In the genomic region with DNA sequence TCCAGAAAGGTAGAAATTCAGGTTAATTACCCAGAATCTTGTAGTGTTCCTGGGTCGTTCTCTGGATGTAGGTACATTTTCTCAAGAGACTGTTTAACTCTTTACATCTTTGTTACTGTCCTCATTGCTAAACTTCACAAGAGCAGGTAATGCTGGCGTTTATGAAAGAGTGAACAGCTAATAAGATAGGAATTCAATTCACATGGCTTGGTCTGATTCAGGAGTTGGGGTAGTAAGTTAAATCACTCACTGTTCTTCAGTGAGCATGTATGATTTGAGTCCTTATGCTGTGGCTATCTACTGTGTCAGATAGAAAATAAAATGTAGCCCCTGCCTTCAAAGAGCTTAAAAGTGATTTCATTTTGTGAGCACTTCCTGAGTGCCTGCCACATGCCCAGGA, we compare ENCODE assay signal across 28 cellular contexts.
"Had no signal": no experiment of that assay in that cellular context is flagged by ENCODE, and none has a peak within 500 bp of the region (broad histone marks: within the 10 kb centered on the region; RNA-seq: fewer than 3 reads in every experiment).

No MANE protein-coding gene starts in this region.

- H3K4me3 ChIP-seq: body of pancreas, heart right ventricle, psoas muscle, right atrium auricular region, smooth muscle cell, suprapubic skin, tibial artery, upper lobe of right lung had no signal

- H3K27ac Mint-ChIP-seq: activated B cell treated with CpG ODN at 0.5 μM for 24 hours; activated CD8-positive, alpha-beta memory T cell treated with anti-CD3 and anti-CD28 coated beads, Interleukin-2, amount 10 ng/mL, durations not matched to agents 7 days and 5 days; activated CD8-positive, alpha-beta T cell treated with anti-CD3 and anti-CD28 coated beads, Interleukin-2, amount 10 ng/mL, durations not matched to agents 7 days and 5 days; activated naive CD4-positive, alpha-beta T cell treated with anti-CD3 and anti-CD28 coated beads, Interleukin-2, amount 50 U/mL, for 24 hours; activated naive CD8-positive, alpha-beta T cell treated with anti-CD3 and anti-CD28 coated beads, Interleukin-2, amount 50 U/mL, for 24 hours; activated T-helper 2 cell treated with anti-CD3 and anti-CD28 coated beads, Interferon-gamma antibody, Interleukin-2, Interleukin-4, amounts not matched to agents 10 μg/mL and 5 μg/mL and 100 μg/mL, durations not matched to agents 14 hours and 24 hours and 36 hours; memory B cell; naive thymus-derived CD8-positive, alpha-beta T cell; T-helper 2 cell treated with Interferon-gamma antibody and Interleukin-4, amounts not matched to agents 5 μg/mL and 100 μg/mL, for 36 hours had no signal

- H3K9me3 Mint-ChIP-seq: activated B cell treated with CpG ODN at 0.5 μM for 24 hours; activated naive CD4-positive, alpha-beta T cell treated with anti-CD3 and anti-CD28 coated beads, Interleukin-2, amount 50 U/mL, for 24 hours; activated naive CD8-positive, alpha-beta T cell treated with anti-CD3 and anti-CD28 coated beads, Interleukin-2, amount 50 U/mL, for 24 hours; activated T-helper 2 cell treated with anti-CD3 and anti-CD28 coated beads, Interferon-gamma antibody, Interleukin-2, Interleukin-4, amounts not matched to agents 10 μg/mL and 5 μg/mL and 100 μg/mL, durations not matched to agents 14 hours and 24 hours and 36 hours; naive thymus-derived CD8-positive, alpha-beta T cell; neural crest cell; T-helper 2 cell treated with Interferon-gamma antibody and Interleukin-4, amounts not matched to agents 5 μg/mL and 100 μg/mL, for 36 hours had no signal

- H3K27me3 Mint-ChIP-seq: activated CD8-positive, alpha-beta memory T cell treated with anti-CD3 and anti-CD28 coated beads, Interleukin-2, amount 10 ng/mL, durations not matched to agents 7 days and 5 days; activated naive CD8-positive, alpha-beta T cell treated with anti-CD3 and anti-CD28 coated beads, Interleukin-2, amount 50 U/mL, for 24 hours had no signal

- H3K36me3 Mint-ChIP-seq: activated CD8-positive, alpha-beta memory T cell treated with anti-CD3 and anti-CD28 coated beads, Interleukin-2, amount 10 ng/mL, durations not matched to agents 7 days and 5 days; activated naive CD4-positive, alpha-beta T cell treated with anti-CD3 and anti-CD28 coated beads, Interleukin-2, amount 50 U/mL, for 24 hours; memory B cell; naive thymus-derived CD8-positive, alpha-beta T cell had no signal

- H3K4me1 Mint-ChIP-seq: activated B cell treated with CpG ODN at 0.5 μM for 24 hours; activated CD8-positive, alpha-beta memory T cell treated with anti-CD3 and anti-CD28 coated beads, Interleukin-2, amount 10 ng/mL, durations not matched to agents 7 days and 5 days; activated naive CD4-positive, alpha-beta T cell treated with anti-CD3 and anti-CD28 coated beads, Interleukin-2, amount 50 U/mL, for 24 hours; activated naive CD8-positive, alpha-beta T cell treated with anti-CD3 and anti-CD28 coated beads, Interleukin-2, amount 50 U/mL, for 24 hours; memory B cell; naive thymus-derived CD8-positive, alpha-beta T cell; neural crest cell had no signal

- DNase-seq: activated B cell treated with CpG ODN at 0.5 μM for 24 hours; activated CD8-positive, alpha-beta memory T cell treated with anti-CD3 and anti-CD28 coated beads, Interleukin-2, amount 10 ng/mL, durations not matched to agents 7 days and 5 days; activated CD8-positive, alpha-beta T cell treated with anti-CD3 and anti-CD28 coated beads, Interleukin-2, amount 10 ng/mL, durations not matched to agents 7 days and 5 days; activated naive CD8-positive, alpha-beta T cell treated with anti-CD3 and anti-CD28 coated beads, Interleukin-2, amount 50 U/mL, for 24 hours; activated T-cell treated with anti-CD3 and anti-CD28 coated beads, Interleukin-2, amount 50 U/mL, for 48 hours; body of pancreas; cortex of kidney; foreskin fibroblast; heart right ventricle; left colon; midbrain; naive thymus-derived CD8-positive, alpha-beta T cell; occipital lobe; psoas muscle; stimulated activated CD4-positive, alpha-beta T cell treated with anti-CD3 and anti-CD28 coated beads, Interleukin-2, amount 100 ng/mL, for 24 hours; stimulated activated naive CD4-positive, alpha-beta T cell; T-helper 1 cell; tibial artery; upper lobe of right lung had no signal

- H3K4me3 Mint-ChIP-seq: activated B cell treated with CpG ODN at 0.5 μM for 24 hours; activated CD8-positive, alpha-beta memory T cell treated with anti-CD3 and anti-CD28 coated beads, Interleukin-2, amount 10 ng/mL, durations not matched to agents 7 days and 5 days; activated CD8-positive, alpha-beta T cell treated with anti-CD3 and anti-CD28 coated beads, Interleukin-2, amount 10 ng/mL, durations not matched to agents 7 days and 5 days; activated naive CD4-positive, alpha-beta T cell treated with anti-CD3 and anti-CD28 coated beads, Interleukin-2, amount 50 U/mL, for 24 hours; activated naive CD8-positive, alpha-beta T cell treated with anti-CD3 and anti-CD28 coated beads, Interleukin-2, amount 50 U/mL, for 24 hours; memory B cell; naive thymus-derived CD8-positive, alpha-beta T cell; neural crest cell; T-helper 2 cell treated with Interferon-gamma antibody and Interleukin-4, amounts not matched to agents 5 μg/mL and 100 μg/mL, for 36 hours had no signal

- ATAC-seq: activated CD8-positive, alpha-beta memory T cell treated with anti-CD3 and anti-CD28 coated beads, Interleukin-2, amount 10 ng/mL, durations not matched to agents 7 days and 5 days; activated CD8-positive, alpha-beta T cell treated with anti-CD3 and anti-CD28 coated beads, Interleukin-2, amount 10 ng/mL, durations not matched to agents 7 days and 5 days; activated naive CD8-positive, alpha-beta T cell treated with anti-CD3 and anti-CD28 coated beads, Interleukin-2, amount 50 U/mL, for 24 hours; body of pancreas; esophagus mucosa; heart right ventricle; left colon; naive thymus-derived CD8-positive, alpha-beta T cell; psoas muscle; upper lobe of right lung had no signal
